In genomic region chr15:74873036-74873755, GRCh38 we compare ENCODE assay signal across 8 cellular contexts. TPM values are rescaled to one million over a fixed set of nuclear protein-coding genes. Genes with fewer than 3 reads are reported as not detected.
DNase-seq lines count a peak whose midpoint lies in the region; ATAC-seq and TF ChIP-seq lines count a peak whose summit lies in the region.

TSS of gene SCAMP2 (minus strand) at chr15:74873365. CDS start at chr15:74873255, 110 bp downstream.

- H3K9me3 Mint-ChIP-seq in activated naive CD4-positive, alpha-beta T cell treated with anti-CD3 and anti-CD28 coated beads, Interleukin-2, amount 10 ng/mL, durations not matched to agents 7 days and 5 days, result peaks cover under 1% of the 10 kb centered on the region

- no peak for TF ChIP-seq CTCF in gastroesophageal sphincter (IDR thresholded peaks at IDR 0.05)

- H3K27me3 Mint-ChIP-seq in activated naive CD4-positive, alpha-beta T cell treated with anti-CD3 and anti-CD28 coated beads, Interleukin-2, amount 10 ng/mL, durations not matched to agents 7 days and 5 days, result peaks cover 10% of the 10 kb centered on the region

- TF ChIP-seq EP300 in gastroesophageal sphincter (IDR thresholded peaks at IDR 0.05), result no peak

- H3K4me1 ChIP-seq in gastroesophageal sphincter, result peaks cover 2 to 50% (median 37%) of the 10 kb centered on the region in 3 donors

- peaks cover 29% of the 10 kb centered on the region for H3K36me3 Mint-ChIP-seq in activated naive CD4-positive, alpha-beta T cell treated with anti-CD3 and anti-CD28 coated beads, Interleukin-2, amount 10 ng/mL, durations not matched to agents 7 days and 5 days

- WGBS in gastroesophageal sphincter (ENCODE audit: low coverage in 1 of 2), 2 donors, result 0% methylated on average over 1 of the region's 52 CpGs; no CpG with 5 or more reads in 1 of the 2 donors

- H3K4me1 Mint-ChIP-seq in activated naive CD4-positive, alpha-beta T cell treated with anti-CD3 and anti-CD28 coated beads, Interleukin-2, amount 10 ng/mL, durations not matched to agents 7 days and 5 days, result peaks cover 54% of the 10 kb centered on the region

- CTCF ChIA-PET in activated naive CD4-positive, alpha-beta T cell treated with anti-CD3 and anti-CD28 coated beads, Interleukin-2, amount 10 ng/mL, durations not matched to agents 7 days and 5 days (lab: Charles Lee), result interaction anchor here (0.7 to 1.2 kb wide), 5 partner anchors 10 to 36 kb away, joined by 3 to 5 read pairs (median 3); no protein-coding TSS in a partner anchor

- peak within 1 kb of the TSS; percentile 92 for H3K27ac ChIP-seq in SK-N-MC
- peak within 1 kb of the TSS; percentile 54 to 96 (median 94) for H3K27ac ChIP-seq in gastroesophageal sphincter
- peak within 1 kb of the TSS; percentile 87 for H3K27ac ChIP-seq in substantia nigra (ENCODE audit: low read depth, low read length, poor library complexity, severe bottlenecking)

- peak within 1 kb of the TSS; percentile 91 for H3K4me3 Mint-ChIP-seq in activated naive CD4-positive, alpha-beta T cell treated with anti-CD3 and anti-CD28 coated beads, Interleukin-2, amount 10 ng/mL, durations not matched to agents 7 days and 5 days

- peak; percentile 57 to 79 for TF ChIP-seq POLR2A in gastroesophageal sphincter (IDR thresholded peaks at IDR 0.05)

- peaks cover 13% of the 10 kb centered on the region for H3K36me3 ChIP-seq in SK-N-MC (ENCODE audit: insufficient read depth, low read length)
- H3K36me3 ChIP-seq in gastroesophageal sphincter, result no peaks in the 10 kb centered on the region

- H3K4me3 ChIP-seq in GM08714 (ENCODE audit: low read length) (peak within 1 kb of the TSS; percentile 86), SK-N-MC (peak within 1 kb of the TSS; percentile 95), gastroesophageal sphincter (peak within 1 kb of the TSS; percentile 41 to 71)

- H3K9ac ChIP-seq in SK-N-MC (ENCODE audit: insufficient read length), result peak within 1 kb of the TSS; percentile 93

- DNase-seq in NCI-H1048 (lab: John Stamatoyannopoulos, UW) (peak; percentile 90), SK-N-MC (ENCODE audit: low read depth, low spot score) (no peak), non-pigmented ciliary epithelial cell (ENCODE audit: low read depth) (peak; percentile 75), substantia nigra (lab: John Stamatoyannopoulos, UW) (peak; percentile 72 to 99 (median 94))
- DNase-seq in activated naive CD4-positive, alpha-beta T cell treated with anti-CD3 and anti-CD28 coated beads, Interleukin-2, amount 10 ng/mL, durations not matched to agents 7 days and 5 days, result peak; percentile 95

- peak; percentile 76 for ATAC-seq in HG02588 (IDR thresholded peaks at IDR 0.05; ENCODE audit: unreplicated experiment)
- ATAC-seq in gastroesophageal sphincter, result peak; percentile 96

- peak within 1 kb of the TSS; percentile 94 for H3K27ac Mint-ChIP-seq in activated naive CD4-positive, alpha-beta T cell treated with anti-CD3 and anti-CD28 coated beads, Interleukin-2, amount 10 ng/mL, durations not matched to agents 7 days and 5 days

- H3K27me3 ChIP-seq in gastroesophageal sphincter, result no peaks in the 10 kb centered on the region

- H3K9me3 ChIP-seq in SK-N-MC (ENCODE audit: low read depth, low read length), result no peaks in the 10 kb centered on the region
- H3K9me3 ChIP-seq in gastroesophageal sphincter, result no peaks in the 10 kb centered on the region

RNA-seq across cellular contexts. Expression of gene SCAMP2, which starts in this region (rescaled TPM):
- total RNA-seq in gastroesophageal sphincter, result 100 to 1,000 TPM in 1 of 4 donors, 10 to 100 TPM in 3; 45.6 to 111 (median 72.1) TPM
